Comparison of ENCODE assay signal across 1 cellular context in the genomic region with DNA sequence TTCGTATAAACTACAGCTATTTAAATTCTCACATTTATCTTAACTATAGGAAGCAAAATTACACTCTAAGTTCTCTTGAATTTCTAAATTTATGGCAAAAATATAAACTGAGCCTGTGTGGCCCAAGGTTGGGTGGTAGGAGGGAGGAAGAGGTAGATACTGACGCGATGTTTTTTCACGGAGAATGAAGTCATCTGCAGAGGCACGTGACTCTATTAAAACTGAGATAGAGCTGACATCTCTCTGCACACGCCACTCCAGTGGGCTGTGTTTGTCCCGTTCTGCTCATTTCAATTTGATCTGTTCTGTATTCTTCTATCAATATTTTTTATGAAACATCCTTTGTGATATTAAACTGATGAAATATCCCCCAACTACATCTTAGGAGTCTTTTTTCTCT.
TF ChIP-seq lines count a peak whose summit lies in the region.

No MANE protein-coding gene starts in this region.

TF ChIP-seq in K562, 482 proteins besides CTCF, POLR2A, EP300 and RAD21:
- TF ChIP-seq, protein P1, sequence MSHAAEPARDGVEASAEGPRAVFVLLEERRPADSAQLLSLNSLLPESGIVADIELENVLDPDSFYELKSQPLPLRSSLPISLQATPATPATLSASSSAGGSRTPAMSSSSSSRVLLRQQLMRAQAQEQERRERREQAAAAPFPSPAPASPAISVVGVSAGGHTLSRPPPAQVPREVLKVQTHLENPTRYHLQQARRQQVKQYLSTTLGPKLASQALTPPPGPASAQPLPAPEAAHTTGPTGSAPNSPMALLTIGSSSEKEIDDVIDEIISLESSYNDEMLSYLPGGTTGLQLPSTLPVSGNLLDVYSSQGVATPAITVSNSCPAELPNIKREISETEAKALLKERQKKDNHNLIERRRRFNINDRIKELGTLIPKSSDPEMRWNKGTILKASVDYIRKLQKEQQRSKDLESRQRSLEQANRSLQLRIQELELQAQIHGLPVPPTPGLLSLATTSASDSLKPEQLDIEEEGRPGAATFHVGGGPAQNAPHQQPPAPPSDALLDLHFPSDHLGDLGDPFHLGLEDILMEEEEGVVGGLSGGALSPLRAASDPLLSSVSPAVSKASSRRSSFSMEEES (CRISPR knock-in tag; IDR thresholded peaks at IDR 0.05) = peak; percentile 64
- no peak for TF ChIP-seq TCF7 (IDR thresholded peaks at IDR 0.05; ENCODE audit: borderline replicate concordance)
- TF ChIP-seq BHLHE40 (IDR thresholded peaks at IDR 0.05; ENCODE audit: low read length) = peak; percentile 38; the same call in 1 of the 2 replicates
- TF ChIP-seq, protein P2, sequence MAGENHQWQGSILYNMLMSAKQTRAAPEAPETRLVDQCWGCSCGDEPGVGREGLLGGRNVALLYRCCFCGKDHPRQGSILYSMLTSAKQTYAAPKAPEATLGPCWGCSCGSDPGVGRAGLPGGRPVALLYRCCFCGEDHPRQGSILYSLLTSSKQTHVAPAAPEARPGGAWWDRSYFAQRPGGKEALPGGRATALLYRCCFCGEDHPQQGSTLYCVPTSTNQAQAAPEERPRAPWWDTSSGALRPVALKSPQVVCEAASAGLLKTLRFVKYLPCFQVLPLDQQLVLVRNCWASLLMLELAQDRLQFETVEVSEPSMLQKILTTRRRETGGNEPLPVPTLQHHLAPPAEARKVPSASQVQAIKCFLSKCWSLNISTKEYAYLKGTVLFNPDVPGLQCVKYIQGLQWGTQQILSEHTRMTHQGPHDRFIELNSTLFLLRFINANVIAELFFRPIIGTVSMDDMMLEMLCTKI (IDR thresholded peaks at IDR 0.05; ENCODE audit: partially characterized antibody) = no peak
- peak; percentile 28; the same call in 1 of the 2 replicates for TF ChIP-seq RAD51 (IDR thresholded peaks at IDR 0.05; ENCODE audit: borderline replicate concordance, low read depth)
- TF ChIP-seq, protein P3, sequence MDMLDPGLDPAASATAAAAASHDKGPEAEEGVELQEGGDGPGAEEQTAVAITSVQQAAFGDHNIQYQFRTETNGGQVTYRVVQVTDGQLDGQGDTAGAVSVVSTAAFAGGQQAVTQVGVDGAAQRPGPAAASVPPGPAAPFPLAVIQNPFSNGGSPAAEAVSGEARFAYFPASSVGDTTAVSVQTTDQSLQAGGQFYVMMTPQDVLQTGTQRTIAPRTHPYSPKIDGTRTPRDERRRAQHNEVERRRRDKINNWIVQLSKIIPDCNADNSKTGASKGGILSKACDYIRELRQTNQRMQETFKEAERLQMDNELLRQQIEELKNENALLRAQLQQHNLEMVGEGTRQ (CRISPR knock-in tag; IDR thresholded peaks at IDR 0.05) = peak; percentile 41; the same call in 1 of the 2 replicates
TF ChIP-seq in K562: peak in this region for 4.
